In the genomic region with DNA sequence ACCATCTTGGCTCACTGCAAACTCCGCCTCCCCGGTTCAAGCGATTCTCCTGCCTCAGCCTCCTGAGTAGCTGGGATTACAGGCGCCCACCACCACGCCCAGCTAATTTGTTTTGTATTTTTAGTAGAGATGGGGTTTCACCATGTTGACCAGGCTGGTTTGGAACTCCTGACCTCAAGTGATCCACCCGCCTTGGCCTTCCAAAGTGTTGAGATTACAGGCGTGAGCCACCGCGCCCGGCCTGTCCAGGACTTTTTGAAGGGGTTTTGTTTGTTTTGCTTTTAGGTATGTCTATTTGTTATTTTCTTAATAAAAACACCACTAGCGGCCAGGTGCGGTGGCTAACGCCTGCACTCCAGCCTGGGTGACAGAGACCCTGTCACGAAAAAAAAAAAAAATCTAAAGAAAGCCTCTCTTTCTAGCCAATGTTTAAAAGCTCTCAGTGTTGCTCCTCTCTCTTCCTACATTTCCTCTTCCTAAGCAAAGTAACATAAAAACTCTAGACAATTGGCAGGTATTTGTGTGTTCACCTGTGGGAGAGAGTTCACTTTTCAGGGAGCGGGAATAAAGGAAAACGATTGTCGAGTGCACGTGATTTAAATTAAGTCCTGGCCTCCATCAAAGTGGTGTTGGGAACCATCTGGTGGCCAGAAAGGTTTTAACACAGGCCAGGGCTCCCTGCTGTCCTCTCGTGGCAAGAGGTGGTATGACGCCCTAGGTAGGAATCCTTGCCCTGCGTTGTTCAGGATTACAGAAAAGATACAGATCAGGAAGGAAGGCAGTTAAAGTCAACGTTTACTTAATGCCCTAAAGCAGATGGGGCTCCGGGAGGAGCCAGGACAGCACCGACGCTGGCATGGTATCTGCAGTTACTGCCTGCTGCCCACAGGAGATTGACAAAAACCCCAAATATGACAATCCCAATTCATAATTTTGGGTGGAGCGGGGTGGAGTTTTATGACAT, we compare ENCODE assay signal across 8 cellular contexts. TPM values are rescaled to one million over a fixed set of nuclear protein-coding genes. Genes with fewer than 3 reads are reported as not detected.
A peak's percentile ranks its signal among the peaks of the same experiment; 100 is the strongest.
DNase-seq lines count a peak whose midpoint lies in the region; ATAC-seq and TF ChIP-seq lines count a peak whose summit lies in the region.

No MANE protein-coding gene starts in this region.

- H3K27me3 Mint-ChIP-seq in endodermal cell (ENCODE audit: insufficient read depth), result peaks cover 10% of the 10 kb centered on the region

- TF ChIP-seq CTCF in endodermal cell (conservative IDR thresholded peaks at IDR 0.05), result peak; percentile 100

- DNase-seq in D341Med (ENCODE audit: low spot score) (peak; percentile 85), HUDEP-2 (lab: John Stamatoyannopoulos, UW; ENCODE audit: unreplicated experiment in 76 of 76) (peak in 72 of 76 experiments; percentile 1 to 84 (median 60)), NOMO-1 treated with dmso at 0.1 percent for 144 hours (lab: John Stamatoyannopoulos, UW; ENCODE audit: unreplicated experiment) (peak; percentile 67), endodermal cell (peak; percentile 99), middle frontal gyrus (ENCODE audit: extremely low spot score, low spot score) (peak; percentile 77)
- DNase-seq in activated CD8-positive, alpha-beta memory T cell treated with anti-CD3 and anti-CD28 coated beads for 24 hours, result peak; percentile 93
- peak; percentile 58 to 71 for DNase-seq in stimulated activated CD8-positive, alpha-beta memory T cell treated with anti-CD3 and anti-CD28 coated beads, Interleukin-4, amount 100 ng/mL, for 4 hours (ENCODE audit: low read depth in 2 of 2, low spot score in 1 of 2)

- no peak overlapping the region for H3K27ac Mint-ChIP-seq in endodermal cell

- no peak overlapping the region for H3K27ac ChIP-seq in endodermal cell (ENCODE audit: low read depth, low read length)

- H3K4me1 Mint-ChIP-seq in endodermal cell, result peaks cover 4% of the 10 kb centered on the region

- H3K9ac ChIP-seq in endodermal cell (ENCODE audit: extremely low read depth, low read length, poor library complexity, severe bottlenecking), result no peak overlapping the region

- H3K9me3 Mint-ChIP-seq in endodermal cell, result no peaks in the 10 kb centered on the region

- WGBS in endodermal cell (ENCODE audit: insufficient coverage in 1 of 2, insufficient read length in 1 of 2), 2 experiments, result 50 to 52% methylated on average over 11 to 25 of the region's 26 CpGs

- no peaks in the 10 kb centered on the region for H3K9me3 ChIP-seq in endodermal cell (ENCODE audit: control insufficient read depth, low read length)

- no peak overlapping the region for H3K4me3 Mint-ChIP-seq in endodermal cell

- no peaks in the 10 kb centered on the region for H3K4me1 ChIP-seq in endodermal cell (ENCODE audit: control insufficient read depth, insufficient read depth, low read length)

- no peaks in the 10 kb centered on the region for H3K27me3 ChIP-seq in endodermal cell (ENCODE audit: control insufficient read depth, insufficient read depth, low read length, poor library complexity, severe bottlenecking)

- no peaks in the 10 kb centered on the region for H3K36me3 ChIP-seq in endodermal cell (ENCODE audit: control insufficient read depth, insufficient read depth, low read length)

- H3K4me3 ChIP-seq in endodermal cell (ENCODE audit: low read length), result no peak overlapping the region

- ATAC-seq in GM21423 (IDR thresholded peaks at IDR 0.05; ENCODE audit: unreplicated experiment), result peak; percentile 86

- no peaks in the 10 kb centered on the region for H3K36me3 Mint-ChIP-seq in endodermal cell (ENCODE audit: low read depth)

RNA-seq across cellular contexts. Expression of gene ATP23, which starts 36.2 kb away (rescaled TPM):
- total RNA-seq in endodermal cell, result 10 to 100 TPM; 10.4 to 11.3 TPM
- 12.5 TPM for polyA plus RNA-seq in endodermal cell (2013, experiment 1 of 2)
- 12.5 TPM for polyA plus RNA-seq in endodermal cell (2013, experiment 2 of 2)

RNA-seq across cellular contexts. Expression of gene CTDSP2, which starts 58.6 kb away (rescaled TPM):
- 100 to 1,000 TPM; 137 to 148 TPM for total RNA-seq in endodermal cell
- 100 TPM for polyA plus RNA-seq in endodermal cell (2013, experiment 1 of 2)
- 87.4 TPM for polyA plus RNA-seq in endodermal cell (2013, experiment 2 of 2)
